In the genomic region with DNA sequence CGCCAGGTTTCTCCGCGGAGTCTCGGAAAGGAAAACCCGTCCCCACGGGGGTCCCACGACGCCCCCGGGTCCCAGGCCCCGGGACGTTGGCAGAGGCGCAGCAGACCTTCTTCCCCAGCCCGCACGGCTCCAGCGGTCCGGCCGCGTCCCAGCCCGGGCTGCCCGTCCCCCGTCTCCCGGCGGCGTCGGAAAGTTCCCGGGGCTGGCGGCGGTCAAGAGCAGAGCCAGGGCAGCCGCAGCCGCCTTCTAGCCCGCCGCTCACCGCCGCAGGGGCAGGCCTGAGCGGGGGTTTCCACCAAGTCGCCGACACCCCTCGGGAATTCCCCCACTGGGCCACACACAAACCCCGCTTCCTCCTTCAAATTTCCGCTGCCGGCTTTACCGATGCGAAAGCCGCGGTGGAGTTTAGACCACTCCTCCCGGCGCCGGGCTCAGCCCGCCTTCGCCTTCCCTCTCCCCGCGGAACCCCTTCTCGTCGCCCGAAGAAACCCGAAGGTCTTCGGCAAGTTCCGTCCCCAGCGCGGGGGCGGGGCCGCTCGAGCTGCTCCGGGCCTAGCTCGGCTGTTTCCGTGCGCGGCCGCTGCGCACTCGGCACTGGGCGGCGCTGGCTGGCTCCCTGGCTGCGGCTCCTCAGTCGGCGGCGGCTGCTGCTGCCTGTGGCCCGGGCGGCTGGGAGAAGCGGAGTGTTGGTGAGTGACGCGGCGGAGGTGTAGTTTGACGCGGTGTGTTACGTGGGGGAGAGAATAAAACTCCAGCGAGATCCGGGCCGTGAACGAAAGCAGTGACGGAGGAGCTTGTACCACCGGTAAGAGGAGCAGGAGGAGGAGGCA, we compare ENCODE assay signal across 1 cellular context.
TF ChIP-seq lines count a peak whose summit lies in the region.

Gene CREB1, plus strand, starts transcription at position 633 of the 830 bp plus-strand sequence. CDS start 25,674 bp downstream, outside the sequence.

TF ChIP-seq in GM12878, 131 proteins besides CTCF, POLR2A, EP300 and RAD21 (continued from another document and continues in another):
- TF ChIP-seq JUNB (IDR thresholded peaks at IDR 0.05) (no peak), EGR1 (IDR thresholded peaks at IDR 0.05; ENCODE audit: borderline replicate concordance in 1 of 2, low read depth in 2 of 2, low read length in 2 of 2) (peak in 1 of 2 experiments; percentile 87; a peak in 2 of 3 replicates), ZNF274 (IDR thresholded peaks at IDR 0.05; ENCODE audit: insufficient read depth, insufficient read length) (no peak), ZNF207 (IDR thresholded peaks at IDR 0.05; ENCODE audit: borderline replicate concordance) (peak; percentile 85), PAX5 (IDR thresholded peaks at IDR 0.05; ENCODE audit: borderline replicate concordance, low read depth, low read length) (peak; percentile 76), BCLAF1 (IDR thresholded peaks at IDR 0.05) (no peak), IRF4 (IDR thresholded peaks at IDR 0.05; ENCODE audit: low read depth, low read length) (no peak), GABPA (IDR thresholded peaks at IDR 0.05; ENCODE audit: low read depth) (no peak), SREBF1 (IDR thresholded peaks at IDR 0.05; ENCODE audit: low read length) (no peak), LARP7 (IDR thresholded peaks at IDR 0.05) (peak; percentile 93), BRCA1 (IDR thresholded peaks at IDR 0.05; ENCODE audit: low read depth, low read length) (no peak), BHLHE40 (IDR thresholded peaks at IDR 0.05; ENCODE audit: borderline replicate concordance in 1 of 2, low read depth in 2 of 2, low read length in 1 of 2) (peak; percentile 10 to 59; a peak in 3 of 4 replicates), CBX3 (IDR thresholded peaks at IDR 0.05; ENCODE audit: borderline replicate concordance, low read depth) (no peak), CHD1 (IDR thresholded peaks at IDR 0.05; ENCODE audit: low read depth, low read length) (no peak), KDM1A (IDR thresholded peaks at IDR 0.05; ENCODE audit: borderline replicate concordance) (no peak), RB1 (IDR thresholded peaks at IDR 0.05; ENCODE audit: borderline replicate concordance) (0 out of 2 replicates have a peak, but pooled peaks have one; percentile 62), MAX (IDR thresholded peaks at IDR 0.05; ENCODE audit: low read depth, low read length) (peak; percentile 71; the same call in 1 of the 2 replicates), POLR2AphosphoS2 (IDR thresholded peaks at IDR 0.05; ENCODE audit: low read depth, low read length) (peak; percentile 71; the same call in 1 of the 2 replicates), FOS (IDR thresholded peaks at IDR 0.05; ENCODE audit: borderline replicate concordance, extremely low read depth, insufficient read length) (no peak), SMAD1 (IDR thresholded peaks at IDR 0.05; ENCODE audit: low read depth, partially characterized antibody) (no peak), YY1 (IDR thresholded peaks at IDR 0.05; ENCODE audit: low read depth, low read length) (0 out of 2 replicates have a peak, but pooled peaks have one; percentile 19), STAT1 (conservative IDR thresholded peaks at IDR 0.05) (no peak), USF2 (IDR thresholded peaks at IDR 0.05; ENCODE audit: borderline replicate concordance, low read depth, low read length) (no peak), NBN (IDR thresholded peaks at IDR 0.05) (peak; percentile 99), SIN3A (IDR thresholded peaks at IDR 0.05; ENCODE audit: low read depth, low read length) (0 out of 2 replicates have a peak, but pooled peaks have one; percentile 27), CUX1 (IDR thresholded peaks at IDR 0.05; ENCODE audit: insufficient replicate concordance, low read depth, low read length) (no peak), CBX5 (IDR thresholded peaks at IDR 0.05; ENCODE audit: low read depth) (no peak; the same call in none of the 2 replicates), RFX5 (IDR thresholded peaks at IDR 0.05; ENCODE audit: low read depth, low read length) (no peak), NFYA (IDR thresholded peaks at IDR 0.05; ENCODE audit: borderline replicate concordance, low read depth, low read length) (no peak), IKZF1 (conservative IDR thresholded peaks at IDR 0.05) (peak; percentile 94), TCF7 (IDR thresholded peaks at IDR 0.05; ENCODE audit: borderline replicate concordance) (no peak), HDAC6 (IDR thresholded peaks at IDR 0.05; ENCODE audit: unreplicated experiment) (peak; percentile 85), ZBED1 (IDR thresholded peaks at IDR 0.05; ENCODE audit: borderline replicate concordance) (peak; percentile 99), TBL1XR1 (IDR thresholded peaks at IDR 0.05; ENCODE audit: low read depth, low read length) (peak; percentile 67), NR2C1 (IDR thresholded peaks at IDR 0.05) (no peak), NR2F1 (conservative IDR thresholded peaks at IDR 0.05) (peak; percentile 72; the same call in 1 of the 2 replicates), MYB (IDR thresholded peaks at IDR 0.05; ENCODE audit: borderline replicate concordance, low read depth, low read length) (no peak), POU2F2 (IDR thresholded peaks at IDR 0.05; ENCODE audit: borderline replicate concordance, low read depth, low read length) (peak; percentile 85), FOXM1 (IDR thresholded peaks at IDR 0.05; ENCODE audit: low read depth, low read length) (peak; percentile 76)
- TF ChIP-seq, protein P1, sequence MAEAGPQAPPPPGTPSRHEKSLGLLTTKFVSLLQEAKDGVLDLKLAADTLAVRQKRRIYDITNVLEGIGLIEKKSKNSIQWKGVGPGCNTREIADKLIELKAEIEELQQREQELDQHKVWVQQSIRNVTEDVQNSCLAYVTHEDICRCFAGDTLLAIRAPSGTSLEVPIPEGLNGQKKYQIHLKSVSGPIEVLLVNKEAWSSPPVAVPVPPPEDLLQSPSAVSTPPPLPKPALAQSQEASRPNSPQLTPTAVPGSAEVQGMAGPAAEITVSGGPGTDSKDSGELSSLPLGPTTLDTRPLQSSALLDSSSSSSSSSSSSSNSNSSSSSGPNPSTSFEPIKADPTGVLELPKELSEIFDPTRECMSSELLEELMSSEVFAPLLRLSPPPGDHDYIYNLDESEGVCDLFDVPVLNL (IDR thresholded peaks at IDR 0.05; ENCODE audit: low read depth, low read length), result no peak
- TF ChIP-seq, protein P2, sequence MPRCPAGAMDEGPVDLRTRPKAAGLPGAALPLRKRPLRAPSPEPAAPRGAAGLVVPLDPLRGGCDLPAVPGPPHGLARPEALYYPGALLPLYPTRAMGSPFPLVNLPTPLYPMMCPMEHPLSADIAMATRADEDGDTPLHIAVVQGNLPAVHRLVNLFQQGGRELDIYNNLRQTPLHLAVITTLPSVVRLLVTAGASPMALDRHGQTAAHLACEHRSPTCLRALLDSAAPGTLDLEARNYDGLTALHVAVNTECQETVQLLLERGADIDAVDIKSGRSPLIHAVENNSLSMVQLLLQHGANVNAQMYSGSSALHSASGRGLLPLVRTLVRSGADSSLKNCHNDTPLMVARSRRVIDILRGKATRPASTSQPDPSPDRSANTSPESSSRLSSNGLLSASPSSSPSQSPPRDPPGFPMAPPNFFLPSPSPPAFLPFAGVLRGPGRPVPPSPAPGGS (IDR thresholded peaks at IDR 0.05; ENCODE audit: borderline replicate concordance, insufficient read depth, low read depth, low read length, poor library complexity, severe bottlenecking), result peak; percentile 85
- TF ChIP-seq, protein P3, sequence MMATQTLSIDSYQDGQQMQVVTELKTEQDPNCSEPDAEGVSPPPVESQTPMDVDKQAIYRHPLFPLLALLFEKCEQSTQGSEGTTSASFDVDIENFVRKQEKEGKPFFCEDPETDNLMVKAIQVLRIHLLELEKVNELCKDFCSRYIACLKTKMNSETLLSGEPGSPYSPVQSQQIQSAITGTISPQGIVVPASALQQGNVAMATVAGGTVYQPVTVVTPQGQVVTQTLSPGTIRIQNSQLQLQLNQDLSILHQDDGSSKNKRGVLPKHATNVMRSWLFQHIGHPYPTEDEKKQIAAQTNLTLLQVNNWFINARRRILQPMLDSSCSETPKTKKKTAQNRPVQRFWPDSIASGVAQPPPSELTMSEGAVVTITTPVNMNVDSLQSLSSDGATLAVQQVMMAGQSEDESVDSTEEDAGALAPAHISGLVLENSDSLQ (IDR thresholded peaks at IDR 0.05), result peak; percentile 89
- TF ChIP-seq, protein P4, sequence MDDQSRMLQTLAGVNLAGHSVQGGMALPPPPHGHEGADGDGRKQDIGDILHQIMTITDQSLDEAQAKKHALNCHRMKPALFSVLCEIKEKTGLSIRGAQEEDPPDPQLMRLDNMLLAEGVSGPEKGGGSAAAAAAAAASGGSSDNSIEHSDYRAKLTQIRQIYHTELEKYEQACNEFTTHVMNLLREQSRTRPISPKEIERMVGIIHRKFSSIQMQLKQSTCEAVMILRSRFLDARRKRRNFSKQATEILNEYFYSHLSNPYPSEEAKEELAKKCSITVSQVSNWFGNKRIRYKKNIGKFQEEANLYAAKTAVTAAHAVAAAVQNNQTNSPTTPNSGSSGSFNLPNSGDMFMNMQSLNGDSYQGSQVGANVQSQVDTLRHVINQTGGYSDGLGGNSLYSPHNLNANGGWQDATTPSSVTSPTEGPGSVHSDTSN (IDR thresholded peaks at IDR 0.05; ENCODE audit: insufficient replicate concordance, low read depth, low read length), result peak; percentile 54
- TF ChIP-seq, protein P5, sequence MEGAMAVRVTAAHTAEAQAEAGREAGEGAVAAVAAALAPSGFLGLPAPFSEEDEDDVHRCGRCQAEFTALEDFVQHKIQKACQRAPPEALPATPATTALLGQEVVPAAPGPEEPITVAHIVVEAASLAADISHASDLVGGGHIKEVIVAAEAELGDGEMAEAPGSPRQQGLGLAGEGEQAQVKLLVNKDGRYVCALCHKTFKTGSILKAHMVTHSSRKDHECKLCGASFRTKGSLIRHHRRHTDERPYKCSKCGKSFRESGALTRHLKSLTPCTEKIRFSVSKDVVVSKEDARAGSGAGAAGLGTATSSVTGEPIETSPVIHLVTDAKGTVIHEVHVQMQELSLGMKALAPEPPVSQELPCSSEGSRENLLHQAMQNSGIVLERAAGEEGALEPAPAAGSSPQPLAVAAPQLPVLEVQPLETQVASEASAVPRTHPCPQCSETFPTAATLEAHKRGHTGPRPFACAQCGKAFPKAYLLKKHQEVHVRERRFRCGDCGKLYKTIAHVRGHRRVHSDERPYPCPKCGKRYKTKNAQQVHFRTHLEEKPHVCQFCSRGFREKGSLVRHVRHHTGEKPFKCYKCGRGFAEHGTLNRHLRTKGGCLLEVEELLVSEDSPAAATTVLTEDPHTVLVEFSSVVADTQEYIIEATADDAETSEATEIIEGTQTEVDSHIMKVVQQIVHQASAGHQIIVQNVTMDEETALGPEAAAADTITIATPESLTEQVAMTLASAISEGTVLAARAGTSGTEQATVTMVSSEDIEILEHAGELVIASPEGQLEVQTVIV (IDR thresholded peaks at IDR 0.05; ENCODE audit: borderline replicate concordance, partially characterized antibody), result no peak
